Comparison of ENCODE assay signal across 33 cellular contexts in genomic region chr17:35184274-35184673, GRCh38. TPM values are rescaled to one million over a fixed set of nuclear protein-coding genes. Genes with fewer than 3 reads are reported as not detected.
"Had no signal": no experiment of that assay in that cellular context is flagged by ENCODE, and none has a peak within 500 bp of the region (broad histone marks: within the 10 kb centered on the region; RNA-seq: fewer than 3 reads in every experiment).

No MANE protein-coding gene starts in this region.

- H3K4me3 ChIP-seq: ascending aorta, body of pancreas, Peyer's patch, SJSA1 had no signal

- H3K36me3 ChIP-seq: ascending aorta, Peyer's patch, SJSA1 had no signal

- H3K9me3 Mint-ChIP-seq: activated B cell treated with CpG ODN at 0.5 μM for 24 hours; activated naive CD8-positive, alpha-beta T cell treated with anti-CD3 and anti-CD28 coated beads, Interleukin-2, amount 50 U/mL, for 24 hours had no signal

- H3K4me1 ChIP-seq: ascending aorta, body of pancreas, Peyer's patch, SJSA1 had no signal

- H3K27me3 Mint-ChIP-seq: activated CD4-positive, alpha-beta memory T cell treated with anti-CD3 and anti-CD28 coated beads, Interleukin-2, amount 10 ng/mL, durations not matched to agents 7 days and 5 days; activated CD4-positive, alpha-beta T cell treated with anti-CD3 and anti-CD28 coated beads, Interleukin-2, amount 10 ng/mL, durations not matched to agents 7 days and 5 days; activated naive CD8-positive, alpha-beta T cell treated with anti-CD3 and anti-CD28 coated beads, Interleukin-2, amount 50 U/mL, for 24 hours had no signal

- H3K27ac ChIP-seq: ascending aorta, body of pancreas, Peyer's patch, RWPE1, SJSA1 had no signal

- H3K27me3 ChIP-seq: ascending aorta, body of pancreas, Peyer's patch, SJSA1 had no signal

- DNase-seq: activated B cell treated with CpG ODN at 0.5 μM for 24 hours; activated CD4-positive, alpha-beta memory T cell treated with anti-CD3 and anti-CD28 coated beads, Interleukin-2, amount 10 ng/mL, durations not matched to agents 7 days and 5 days; activated CD4-positive, alpha-beta T cell treated with anti-CD3 and anti-CD28 coated beads for 1 hour; activated CD4-positive, alpha-beta T cell treated with anti-CD3 and anti-CD28 coated beads, Interleukin-2, amount 10 ng/mL, durations not matched to agents 7 days and 5 days; activated CD8-positive, alpha-beta memory T cell treated with anti-CD3 and anti-CD28 coated beads, Interleukin-2, amount 50 U/mL, for 48 hours; activated effector memory CD4-positive, alpha-beta T cell treated with anti-CD3 and anti-CD28 coated beads, Interleukin-2, amount 50 U/mL, for 16 hours; activated naive CD4-positive, alpha-beta T cell treated with Interleukin-2 at 50 U/mL for 16 hours; activated naive CD8-positive, alpha-beta T cell treated with anti-CD3 and anti-CD28 coated beads, Interleukin-2, amount 50 U/mL, for 24 hours; activated T-cell treated with anti-CD3 and anti-CD28 coated beads, Interleukin-2, amount 50 U/mL, for 1 hour; amniotic stem cell; body of pancreas; central memory CD4-positive, alpha-beta T cell; Kasumi-1; KBM-7; NCI-H1048; NCI-H1930; NCI-H2107; NCI-H345; NCI-H510A; NCI-H69; NK-92 treated with Interleukin-12 subunit alpha and Interleukin-12 subunit beta, amount 100 ng/mL, for 24 hours; Peyer's patch; Right ventricle myocardium superior; SW 1271 had no signal

- H3K4me3 Mint-ChIP-seq: activated B cell treated with CpG ODN at 0.5 μM for 24 hours; activated CD4-positive, alpha-beta memory T cell treated with anti-CD3 and anti-CD28 coated beads, Interleukin-2, amount 10 ng/mL, durations not matched to agents 7 days and 5 days; activated CD4-positive, alpha-beta T cell treated with anti-CD3 and anti-CD28 coated beads, Interleukin-2, amount 10 ng/mL, durations not matched to agents 7 days and 5 days; activated naive CD8-positive, alpha-beta T cell treated with anti-CD3 and anti-CD28 coated beads, Interleukin-2, amount 50 U/mL, for 24 hours; activated T-helper 1 cell treated with anti-CD3 and anti-CD28 coated beads, Interleukin-12 subunit alpha, Interleukin-12 subunit beta, Interleukin-2, Interleukin-4 antibody, amounts not matched to agents 30 ng/mL and 10 ng/mL and 1 ng/mL, durations not matched to agents 14 hours and 24 hours and 36 hours had no signal

- ATAC-seq: activated naive CD4-positive, alpha-beta T cell treated with anti-CD3 and anti-CD28 coated beads, Interleukin-2, amount 50 U/mL, for 72 hours; body of pancreas; SK-N-SH treated with all-trans-retinoic acid at 6 μM for 48 hours had no signal

- H3K9me3 ChIP-seq: ascending aorta, body of pancreas, Peyer's patch, SJSA1 had no signal

- H3K4me1 Mint-ChIP-seq: activated B cell treated with CpG ODN at 0.5 μM for 24 hours had no signal

- H3K27ac Mint-ChIP-seq: activated B cell treated with CpG ODN at 0.5 μM for 24 hours; activated CD4-positive, alpha-beta memory T cell treated with anti-CD3 and anti-CD28 coated beads, Interleukin-2, amount 10 ng/mL, durations not matched to agents 7 days and 5 days; activated naive CD4-positive, alpha-beta T cell treated with anti-CD3 and anti-CD28 coated beads, Interleukin-2, amount 50 U/mL, for 72 hours; activated naive CD8-positive, alpha-beta T cell treated with anti-CD3 and anti-CD28 coated beads, Interleukin-2, amount 50 U/mL, for 24 hours; activated T-helper 1 cell treated with anti-CD3 and anti-CD28 coated beads, Interleukin-12 subunit alpha, Interleukin-12 subunit beta, Interleukin-2, Interleukin-4 antibody, amounts not matched to agents 30 ng/mL and 10 ng/mL and 1 ng/mL, durations not matched to agents 14 hours and 24 hours and 36 hours had no signal

RNA-seq across cellular contexts. Expression of gene SLC35G3, which starts 9.9 kb away (rescaled TPM):
- total RNA-seq: activated CD4-positive, alpha-beta memory T cell treated with anti-CD3 and anti-CD28 coated beads, Interleukin-2, amount 10 ng/mL, durations not matched to agents 7 days and 5 days; activated CD4-positive, alpha-beta T cell treated with anti-CD3 and anti-CD28 coated beads, Interleukin-2, amount 10 ng/mL, durations not matched to agents 7 days and 5 days; activated naive CD4-positive, alpha-beta T cell treated with anti-CD3 and anti-CD28 coated beads, Interleukin-2, amount 50 U/mL, for 72 hours; activated T-helper 1 cell treated with anti-CD3 and anti-CD28 coated beads, Interleukin-12 subunit alpha, Interleukin-12 subunit beta, Interleukin-2, Interleukin-4 antibody, amounts not matched to agents 30 ng/mL and 10 ng/mL and 1 ng/mL, durations not matched to agents 14 hours and 24 hours and 36 hours; ascending aorta; body of pancreas; bronchial epithelial cell; chondrocyte; Peyer's patch; Right ventricle myocardium superior; SJSA1; T-helper 1 cell treated with Interleukin-12 subunit alpha and Interleukin-12 subunit beta and Interleukin-4 antibody, amounts not matched to agents 30 ng/mL and 1 ng/mL, for 36 hours had no signal

RNA-seq across cellular contexts. Expression of gene UNC45B, which starts 36.7 kb away (rescaled TPM):
- total RNA-seq: activated B cell treated with CpG ODN at 0.5 μM for 24 hours; activated T-helper 1 cell treated with anti-CD3 and anti-CD28 coated beads, Interleukin-12 subunit alpha, Interleukin-12 subunit beta, Interleukin-2, Interleukin-4 antibody, amounts not matched to agents 30 ng/mL and 10 ng/mL and 1 ng/mL, durations not matched to agents 14 hours and 24 hours and 36 hours; ascending aorta; body of pancreas; bronchial epithelial cell; chondrocyte; Peyer's patch; SJSA1 had no signal
